8 cellular contexts compared by ENCODE assay signal in genomic region chr14:63641473-63642228, GRCh38. TPM values are rescaled to one million over a fixed set of nuclear protein-coding genes. Genes with fewer than 3 reads are reported as not detected.
DNase-seq lines count a peak whose midpoint lies in the region; ATAC-seq and TF ChIP-seq lines count a peak whose summit lies in the region.

A gene with protein sequence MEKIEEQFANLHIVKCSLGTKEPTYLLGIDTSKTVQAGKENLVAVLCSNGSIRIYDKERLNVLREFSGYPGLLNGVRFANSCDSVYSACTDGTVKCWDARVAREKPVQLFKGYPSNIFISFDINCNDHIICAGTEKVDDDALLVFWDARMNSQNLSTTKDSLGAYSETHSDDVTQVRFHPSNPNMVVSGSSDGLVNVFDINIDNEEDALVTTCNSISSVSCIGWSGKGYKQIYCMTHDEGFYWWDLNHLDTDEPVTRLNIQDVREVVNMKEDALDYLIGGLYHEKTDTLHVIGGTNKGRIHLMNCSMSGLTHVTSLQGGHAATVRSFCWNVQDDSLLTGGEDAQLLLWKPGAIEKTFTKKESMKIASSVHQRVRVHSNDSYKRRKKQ (minus strand): TSS chr14:63641871. CDS start chr14:63599942, 41,929 bp downstream.

- no peaks in the 10 kb centered on the region for H3K27me3 Mint-ChIP-seq in activated T-helper 17 cell treated with anti-CD3 and anti-CD28 coated beads, Interleukin-2, amount 50 U/mL, for 72 hours
- no peaks in the 10 kb centered on the region for H3K27me3 Mint-ChIP-seq in naive thymus-derived CD4-positive, alpha-beta T cell
- H3K27me3 Mint-ChIP-seq in stimulated activated naive B cell treated with anti-CD40 and anti-IgM and Interleukin-4, amounts not matched to agents 10 μg/mL and 1 μg/mL and 100 μg/mL, for 72 hours, result no peaks in the 10 kb centered on the region

- H3K4me1 ChIP-seq in fibroblast of lung (ENCODE audit: control insufficient read depth, extremely low read depth, insufficient read depth, low read length), result no peaks in the 10 kb centered on the region
- peaks cover 17 to 28% of the 10 kb centered on the region in 2 donors for H3K4me1 ChIP-seq in naive thymus-derived CD4-positive, alpha-beta T cell (ENCODE audit: control insufficient read depth in 2 of 2, insufficient read depth in 2 of 2, low read length in 2 of 2)

- H3K9me3 Mint-ChIP-seq in activated T-helper 17 cell treated with anti-CD3 and anti-CD28 coated beads, Interleukin-2, amount 50 U/mL, for 72 hours, result no peaks in the 10 kb centered on the region
- H3K9me3 Mint-ChIP-seq in naive thymus-derived CD4-positive, alpha-beta T cell, result peaks cover 0 to 5% (median 1%) of the 10 kb centered on the region in 11 donors
- H3K9me3 Mint-ChIP-seq in stimulated activated naive B cell treated with anti-CD40 and anti-IgM and Interleukin-4, amounts not matched to agents 10 μg/mL and 1 μg/mL and 100 μg/mL, for 72 hours, result peaks cover 3 to 5% of the 10 kb centered on the region in 2 donors

- peak within 1 kb of the TSS; percentile 90 for H2AFZ ChIP-seq in fibroblast of lung (ENCODE audit: low read length)

- no peaks in the 10 kb centered on the region for H4K20me1 ChIP-seq in fibroblast of lung (ENCODE audit: control insufficient read depth, extremely low read depth, insufficient read depth, low read length)

- H3K4me3 ChIP-seq in LNCaP clone FGC (ENCODE audit: low read depth, low read length) (peak within 1 kb of the TSS; percentile 69), fibroblast of lung (replicated peaks in 1 of 4; ENCODE audit: control extremely low read depth in 1 of 4, insufficient read depth in 1 of 4, low read depth in 3 of 4, low read length in 4 of 4) (peak within 1 kb of the TSS; percentile 62 to 94 (median 74))
- H3K4me3 ChIP-seq in naive thymus-derived CD4-positive, alpha-beta T cell (ENCODE audit: low read length), result peak within 1 kb of the TSS; percentile 76

- intact Hi-C loops in naive thymus-derived CD4-positive, alpha-beta T cell (cut with micrococcal nuclease), result loop anchor here (1.0 to 5.0 kb wide), 20 partner anchors 8 to 1461 kb away; partner anchors contain the start of genes MAX (in 2 of the 2), PPP2R5E (in 2 of the 2), SGPP1 (in 2 of the 2) and ZBTB25 (in 2 of the 2)

- H3K4me1 Mint-ChIP-seq in activated T-helper 17 cell treated with anti-CD3 and anti-CD28 coated beads, Interleukin-2, amount 50 U/mL, for 72 hours, result peaks cover 11% of the 10 kb centered on the region
- peaks cover 24 to 63% (median 46%) of the 10 kb centered on the region in 7 donors for H3K4me1 Mint-ChIP-seq in naive thymus-derived CD4-positive, alpha-beta T cell
- H3K4me1 Mint-ChIP-seq in stimulated activated naive B cell treated with anti-CD40 and anti-IgM and Interleukin-4, amounts not matched to agents 10 μg/mL and 1 μg/mL and 100 μg/mL, for 72 hours, result peaks cover 18 to 28% of the 10 kb centered on the region in 2 donors

- H3K27ac ChIP-seq in RWPE1 (peak within 1 kb of the TSS; percentile 96), fibroblast of lung (ENCODE audit: insufficient read depth, low read length) (peak within 1 kb of the TSS; percentile 95)
- H3K27ac ChIP-seq in naive thymus-derived CD4-positive, alpha-beta T cell (ENCODE audit: low read depth, low read length), result peak within 1 kb of the TSS; percentile 95

- POLR2A ChIA-PET in RWPE1 (lab: Yijun Ruan, JAX; ENCODE audit: low non-redundant PET), result interaction anchor here (0.6 to 1.1 kb wide), 4 partner anchors 32 to 1609 kb away, joined by 3 to 8 read pairs (median 4); partner anchors contain the start of gene PPP2R5E
- POLR2A ChIA-PET in naive thymus-derived CD4-positive, alpha-beta T cell (lab: Charles Lee), result interaction anchor here (0.6 to 4.0 kb wide), 27 partner anchors 8 to 863 kb away, joined by 3 to 127 read pairs (median 4); partner anchors contain the start of genes PPP2R5E, SGPP1 and ZBTB1

- peaks cover 12% of the 10 kb centered on the region for H3K79me2 ChIP-seq in fibroblast of lung (ENCODE audit: control insufficient read depth, insufficient read depth, low read length)

- H3K36me3 Mint-ChIP-seq in activated T-helper 17 cell treated with anti-CD3 and anti-CD28 coated beads, Interleukin-2, amount 50 U/mL, for 72 hours (ENCODE audit: low read depth), result peaks cover 38% of the 10 kb centered on the region
- peaks cover 5 to 36% (median 18%) of the 10 kb centered on the region in 5 donors for H3K36me3 Mint-ChIP-seq in naive thymus-derived CD4-positive, alpha-beta T cell
- H3K36me3 Mint-ChIP-seq in stimulated activated naive B cell treated with anti-CD40 and anti-IgM and Interleukin-4, amounts not matched to agents 10 μg/mL and 1 μg/mL and 100 μg/mL, for 72 hours, result peaks cover 17 to 20% of the 10 kb centered on the region in 2 donors

- peak within 1 kb of the TSS; percentile 84 for H3K9ac ChIP-seq in fibroblast of lung (ENCODE audit: insufficient read depth, low read length)

- DNase-seq in ELR (ENCODE audit: low read depth), result peak; percentile 99
- peak; percentile 99 for DNase-seq in H4 (ENCODE audit: low spot score)
- peak; percentile 100 for DNase-seq in LNCaP clone FGC (ENCODE audit: low read depth)
- peak; percentile 99 for DNase-seq in RWPE1 (ENCODE audit: low spot score)
- peak; percentile 99 to 100 for DNase-seq in fibroblast of lung (ENCODE audit: low read depth in 2 of 2)
- peak; percentile 84 to 99 (median 97) for DNase-seq in naive thymus-derived CD4-positive, alpha-beta T cell
- DNase-seq in stimulated activated naive B cell treated with anti-CD40 and anti-IgM and Interleukin-4, amounts not matched to agents 10 μg/mL and 1 μg/mL and 100 μg/mL, for 72 hours, result peak; percentile 98

- peak within 1 kb of the TSS; percentile 98 for H3K4me2 ChIP-seq in fibroblast of lung (ENCODE audit: extremely low read depth, insufficient read depth, low read length)

- H3K27me3 ChIP-seq in fibroblast of lung (ENCODE audit: control insufficient read depth, insufficient read depth, low read length), result no peaks in the 10 kb centered on the region
- no peaks in the 10 kb centered on the region for H3K27me3 ChIP-seq in naive thymus-derived CD4-positive, alpha-beta T cell (ENCODE audit: control insufficient read depth in 2 of 2, insufficient read depth in 2 of 2, low read length in 2 of 2)

- H3K4me3 Mint-ChIP-seq in activated T-helper 17 cell treated with anti-CD3 and anti-CD28 coated beads, Interleukin-2, amount 50 U/mL, for 72 hours, result peak within 1 kb of the TSS; percentile 82
- H3K4me3 Mint-ChIP-seq in naive thymus-derived CD4-positive, alpha-beta T cell, result peak within 1 kb of the TSS; percentile 84 to 98 (median 91)
- peak within 1 kb of the TSS; percentile 91 to 98 for H3K4me3 Mint-ChIP-seq in stimulated activated naive B cell treated with anti-CD40 and anti-IgM and Interleukin-4, amounts not matched to agents 10 μg/mL and 1 μg/mL and 100 μg/mL, for 72 hours

- ATAC-seq in activated T-helper 17 cell treated with anti-CD3 and anti-CD28 coated beads, Interleukin-2, amount 50 U/mL, for 72 hours (replicated peaks), result peak; percentile 89
- peak; percentile 92 for ATAC-seq in naive thymus-derived CD4-positive, alpha-beta T cell
- ATAC-seq in stimulated activated naive B cell treated with anti-CD40 and anti-IgM and Interleukin-4, amounts not matched to agents 10 μg/mL and 1 μg/mL and 100 μg/mL, for 72 hours (replicated peaks), result peak; percentile 86 to 88

- peak within 1 kb of the TSS; percentile 90 for H3K27ac Mint-ChIP-seq in activated T-helper 17 cell treated with anti-CD3 and anti-CD28 coated beads, Interleukin-2, amount 50 U/mL, for 72 hours
- H3K27ac Mint-ChIP-seq in naive thymus-derived CD4-positive, alpha-beta T cell, result peak within 1 kb of the TSS; percentile 88 to 100 (median 97)
- H3K27ac Mint-ChIP-seq in stimulated activated naive B cell treated with anti-CD40 and anti-IgM and Interleukin-4, amounts not matched to agents 10 μg/mL and 1 μg/mL and 100 μg/mL, for 72 hours, result peak within 1 kb of the TSS; percentile 99

- H3K9me3 ChIP-seq in fibroblast of lung (ENCODE audit: control insufficient read depth, insufficient read depth, low read depth, low read length), result no peaks in the 10 kb centered on the region
- no peaks in the 10 kb centered on the region for H3K9me3 ChIP-seq in naive thymus-derived CD4-positive, alpha-beta T cell (ENCODE audit: control insufficient read depth in 2 of 3, low read length in 3 of 3)

- H3K36me3 ChIP-seq in fibroblast of lung (ENCODE audit: control insufficient read depth, insufficient read depth, low read length), result no peaks in the 10 kb centered on the region
- no peaks in the 10 kb centered on the region for H3K36me3 ChIP-seq in naive thymus-derived CD4-positive, alpha-beta T cell (ENCODE audit: control insufficient read depth in 2 of 3, insufficient read depth in 3 of 3, low read length in 3 of 3)

- TF ChIP-seq CTCF in LNCaP clone FGC (IDR thresholded peaks at IDR 0.05; ENCODE audit: control insufficient read depth, extremely low read depth, insufficient read depth) (peak; percentile 51), RWPE1 (conservative IDR thresholded peaks at IDR 0.05; ENCODE audit: low read depth) (peak; percentile 87), fibroblast of lung (conservative IDR thresholded peaks at IDR 0.05 in 1 of 2, IDR thresholded peaks at IDR 0.05 in 1 of 2; ENCODE audit: low read depth in 1 of 2, low read length in 2 of 2) (peak; percentile 58 to 82)

- CTCF ChIA-PET in RWPE1 (lab: Yijun Ruan, JAX), result interaction anchor here (0.6 to 1.6 kb wide), 8 partner anchors 9 to 809 kb away, joined by 3 to 6 read pairs (median 4); no protein-coding TSS in a partner anchor
- CTCF ChIA-PET in naive thymus-derived CD4-positive, alpha-beta T cell (lab: Charles Lee), result interaction anchor here (0.6 to 1.5 kb wide), 4 partner anchors 8 to 114 kb away, joined by 4 to 8 read pairs (median 6); partner anchors contain the start of gene SGPP1

RNA-seq across cellular contexts. Expression of the gene that starts here (rescaled TPM):
- total RNA-seq in H4 (2014; rRNA removed; shearing (Covaris generic)), result 10.1 and 10.9 TPM in 2 replicates
- total RNA-seq in activated T-helper 17 cell treated with anti-CD3 and anti-CD28 coated beads, Interleukin-2, amount 50 U/mL, for 72 hours, result 10 to 100 TPM; 22.0 to 23.8 TPM
- 11.1 and 13.9 TPM in 2 replicates for total RNA-seq in fibroblast of lung
- 7.3 and 7.7 TPM in 2 replicates for polyA plus RNA-seq in fibroblast of lung
- 5.5 and 6.1 TPM in 2 replicates for polyA plus RNA-seq in fibroblast of lung (2012)
- polyA minus RNA-seq in fibroblast of lung (ENCODE audit: low replicate concordance), result 0.70 and 1.5 TPM in 2 replicates
- 10 to 100 TPM; 12.6 to 44.1 (median 24.0) TPM for total RNA-seq in naive thymus-derived CD4-positive, alpha-beta T cell
- polyA plus RNA-seq in naive thymus-derived CD4-positive, alpha-beta T cell, result 10 to 100 TPM; 18.6 to 32.7 TPM

Comparison
In these comparisons a context has a peak if more than half of its experiments do, and no peak if none do; other contexts are left out.
1. Peak in every context shown above with its lines: DNase-seq, ATAC-seq, H3K4me3 ChIP-seq and H3K27ac ChIP-seq.